ENCODE assay signal across 26 cellular contexts in genomic region chr7:22093003-22093402, GRCh38.
DNase-seq lines count a peak whose midpoint lies in the region; ATAC-seq, FAIRE-seq and TF ChIP-seq lines count a peak whose summit lies in the region.
"Had no signal": no experiment of that assay in that cellular context is flagged by ENCODE, and none has a peak within 500 bp of the region (broad histone marks: within the 10 kb centered on the region; RNA-seq: fewer than 3 reads in every experiment).

No MANE protein-coding gene starts in this region.

- WGBS in SK-N-SH (ENCODE audit: low lambda C conversion rate): 5% methylated on average over 2 of the region's 2 CpGs
- WGBS in psoas muscle, 3 donors: 18 to 22% (median 21%) methylated on average over 2 of the region's 2 CpGs

- no peak for FAIRE-seq in endothelial cell of umbilical vein (lab: Jason Lieb, UNC)
- FAIRE-seq in D721Med (lab: Jason Lieb, UNC): no peak
- FAIRE-seq: GM18507, GM19239, H1, small intestine had no signal

- peak overlapping the region; percentile 36; the same call in 1 of the 2 replicates for H3K4me2 ChIP-seq in SK-N-SH
- H3K4me2 ChIP-seq in endothelial cell of umbilical vein (ENCODE audit: insufficient read depth, low read length): no peak overlapping the region

- H2AFZ ChIP-seq in SK-N-SH (ENCODE audit: low read depth): no peak overlapping the region
- no peak overlapping the region for H2AFZ ChIP-seq in endothelial cell of umbilical vein (ENCODE audit: low read depth, low read length)

- DNase-seq in EH (ENCODE audit: low read depth): peak; percentile 59
- no peak for DNase-seq in SK-N-SH
- DNase-seq in endothelial cell of umbilical vein (ENCODE audit: low read depth, low spot score): peak; percentile 20
- DNase-seq in RKO (ENCODE audit: low spot score): no peak
- no peak for DNase-seq in D721Med (ENCODE audit: insufficient read length, low spot score)
- DNase-seq in psoas muscle: no peak
- DNase-seq: activated CD4-positive, alpha-beta memory T cell treated with anti-CD3 and anti-CD28 coated beads, Interleukin-2, amount 10 ng/mL, durations not matched to agents 7 days and 5 days; activated CD8-positive, alpha-beta memory T cell treated with anti-CD3 and anti-CD28 coated beads, Interleukin-2, amount 50 U/mL, for 4 hours; activated naive CD4-positive, alpha-beta T cell treated with Interleukin-2 at 50 U/mL for 16 hours; Calu3; effector CD8-positive, alpha-beta T cell; foreskin keratinocyte; HFFc6; IMR-90; NCI-H446 treated with DMSO at 0.1 percent for 48 hours; nephron progenitor cell; small intestine; stimulated activated naive B cell treated with anti-CD40 and anti-IgM and Interleukin-4, amounts not matched to agents 10 μg/mL and 1 μg/mL and 100 μg/mL, for 72 hours; substantia nigra; trophoblast cell had no signal

- peaks cover 37% of the 10 kb centered on the region for H3K4me1 Mint-ChIP-seq in nephron
- H3K4me1 Mint-ChIP-seq: CD14-positive monocyte; stimulated activated naive B cell treated with anti-CD40 and anti-IgM and Interleukin-4, amounts not matched to agents 10 μg/mL and 1 μg/mL and 100 μg/mL, for 72 hours had no signal

- no peaks in the 10 kb centered on the region for H3K4me1 ChIP-seq in SK-N-SH (ENCODE audit: control insufficient read depth in 1 of 2, insufficient read depth in 2 of 2, low read depth in 1 of 2, low read length in 1 of 2)
- peaks cover 9% of the 10 kb centered on the region for H3K4me1 ChIP-seq in endothelial cell of umbilical vein (ENCODE audit: control insufficient read depth, extremely low read depth, insufficient read depth, low read length)
- peaks cover 4% of the 10 kb centered on the region for H3K4me1 ChIP-seq in psoas muscle
- H3K4me1 ChIP-seq: foreskin keratinocyte had no signal

- TF ChIP-seq CTCF in SK-N-SH (IDR thresholded peaks at IDR 0.05): no peak
- no peak for TF ChIP-seq CTCF in endothelial cell of umbilical vein (IDR thresholded peaks at IDR 0.05; ENCODE audit: extremely low read depth in 1 of 2, insufficient read depth in 1 of 2, low read depth in 1 of 2, low read length in 2 of 2)
- TF ChIP-seq CTCF in nephron (IDR thresholded peaks at IDR 0.05; ENCODE audit: unreplicated experiment in 3 of 3): no peak
- no peak for TF ChIP-seq CTCF in D721Med (IDR thresholded peaks at IDR 0.05; ENCODE audit: insufficient read depth, missing control alignments)
- no peak for TF ChIP-seq CTCF in psoas muscle (IDR thresholded peaks at IDR 0.05)

- no peak for TF ChIP-seq RAD21 in SK-N-SH (IDR thresholded peaks at IDR 0.05; ENCODE audit: low read length)

- CTCF ChIA-PET in SK-N-SH (lab: Yijun Ruan, JAX) (interaction anchor here (2.9 to 11.7 kb wide), 4 partner anchors 10 to 407 kb away, joined by 9 to 104 read pairs (median 68); partner anchors contain the start of gene STEAP1B), endothelial cell of umbilical vein (lab: Charles Lee) (interaction anchor here (1.3 to 2.4 kb wide), 3 partner anchors 10 to 839 kb away, joined by 4 to 10 read pairs (median 5); no protein-coding TSS in a partner anchor)

- no peaks in the 10 kb centered on the region for H3K36me3 Mint-ChIP-seq in nephron (ENCODE audit: low read depth)
- H3K36me3 Mint-ChIP-seq: brain; CD14-positive monocyte; stimulated activated naive B cell treated with anti-CD40 and anti-IgM and Interleukin-4, amounts not matched to agents 10 μg/mL and 1 μg/mL and 100 μg/mL, for 72 hours had no signal

- H3K9ac ChIP-seq in SK-N-SH (no peak overlapping the region), endothelial cell of umbilical vein (replicated peaks; ENCODE audit: extremely low read depth, insufficient read depth, low read length) (no peak overlapping the region)

- no peak for ATAC-seq in psoas muscle
- ATAC-seq: foreskin keratinocyte; stimulated activated naive B cell treated with anti-CD40 and anti-IgM and Interleukin-4, amounts not matched to agents 10 μg/mL and 1 μg/mL and 100 μg/mL, for 72 hours had no signal

- H3K27me3 ChIP-seq in SK-N-SH (ENCODE audit: insufficient read depth) (no peaks in the 10 kb centered on the region; the same call in 1 of the 2 replicates), endothelial cell of umbilical vein (ENCODE audit: control insufficient read depth in 2 of 2, insufficient read depth in 2 of 2, low read length in 2 of 2) (peaks cover 10 to 13% of the 10 kb centered on the region in 2 experiments), psoas muscle (ENCODE audit: insufficient read depth in 3 of 3, low read length in 2 of 3) (no peaks in the 10 kb centered on the region)

- H3K27me3 Mint-ChIP-seq in nephron (ENCODE audit: low read depth): peaks cover 20% of the 10 kb centered on the region

- H3K27ac ChIP-seq in SK-N-SH (ENCODE audit: low read depth in 2 of 2, low read length in 1 of 2): no peak overlapping the region
- H3K27ac ChIP-seq in endothelial cell of umbilical vein (ENCODE audit: insufficient read depth, low read depth, low read length): no peak overlapping the region
- no peak overlapping the region for H3K27ac ChIP-seq in psoas muscle
- H3K27ac ChIP-seq: foreskin keratinocyte had no signal

- H3K4me3 Mint-ChIP-seq in nephron: peak overlapping the region in 1 of 3 experiments; percentile 39
- H3K4me3 Mint-ChIP-seq: activated CD4-positive, alpha-beta memory T cell treated with anti-CD3 and anti-CD28 coated beads, Interleukin-2, amount 10 ng/mL, durations not matched to agents 7 days and 5 days; brain; CD14-positive monocyte; HFFc6; nephron progenitor cell; stimulated activated naive B cell treated with anti-CD40 and anti-IgM and Interleukin-4, amounts not matched to agents 10 μg/mL and 1 μg/mL and 100 μg/mL, for 72 hours had no signal

- no peaks in the 10 kb centered on the region for H3F3A ChIP-seq in SK-N-SH (replicated peaks; ENCODE audit: insufficient read depth)

- POLR2A ChIA-PET in SK-N-SH (lab: Yijun Ruan, JAX) (no interaction called here), endothelial cell of umbilical vein (lab: Charles Lee) (no interaction called here)

- H3K4me3 ChIP-seq in SK-N-SH (ENCODE audit: low read depth in 2 of 2, low read length in 1 of 2): no peak overlapping the region
- no peak overlapping the region for H3K4me3 ChIP-seq in endothelial cell of umbilical vein (replicated peaks in 1 of 3; ENCODE audit: insufficient read depth in 1 of 3, low read depth in 1 of 3, low read length in 3 of 3)
- no peak overlapping the region for H3K4me3 ChIP-seq in psoas muscle

- intact Hi-C loops in endothelial cell of umbilical vein (cut with micrococcal nuclease) (no loop called here), psoas muscle (cut with DNase I) (no loop called here)

- TF ChIP-seq POLR2A in endothelial cell of umbilical vein (IDR thresholded peaks at IDR 0.05; ENCODE audit: low read depth, low read length): no peak

- H3K79me2 ChIP-seq in SK-N-SH (ENCODE audit: insufficient read depth) (no peaks in the 10 kb centered on the region), endothelial cell of umbilical vein (ENCODE audit: control insufficient read depth, insufficient read depth, low read length) (no peaks in the 10 kb centered on the region)

- no peaks in the 10 kb centered on the region for H3K9me3 ChIP-seq in SK-N-SH
- H3K9me3 ChIP-seq in endothelial cell of umbilical vein (replicated peaks; ENCODE audit: control insufficient read depth, insufficient read depth, low read length): no peaks in the 10 kb centered on the region
- H3K9me3 ChIP-seq in psoas muscle: no peaks in the 10 kb centered on the region

- no peaks in the 10 kb centered on the region for H3K9me2 ChIP-seq in SK-N-SH

- dilution Hi-C loops in endothelial cell of umbilical vein (cut with MboI; ENCODE audit: extremely low pct_ligation_motif_present, low sequenced_read_pairs): no loop called here

- H3K36me3 ChIP-seq in SK-N-SH (replicated peaks in 1 of 2; ENCODE audit: control insufficient read depth in 1 of 2, insufficient read depth in 2 of 2, low read length in 1 of 2) (no peaks in the 10 kb centered on the region), endothelial cell of umbilical vein (ENCODE audit: control insufficient read depth in 2 of 2, extremely low read depth in 1 of 2, insufficient read depth in 2 of 2, low read length in 2 of 2) (no peaks in the 10 kb centered on the region), psoas muscle (ENCODE audit: insufficient read depth in 1 of 2, low read depth in 1 of 2) (no peaks in the 10 kb centered on the region)

- no peak for TF ChIP-seq EP300 in SK-N-SH (IDR thresholded peaks at IDR 0.05; ENCODE audit: borderline replicate concordance in 1 of 2, low read depth in 1 of 2, low read length in 1 of 2)

- no peaks in the 10 kb centered on the region for H4K20me1 ChIP-seq in SK-N-SH (ENCODE audit: insufficient read depth)
- H4K20me1 ChIP-seq in endothelial cell of umbilical vein (replicated peaks; ENCODE audit: control insufficient read depth, extremely low read depth, insufficient read depth, low read length): no peaks in the 10 kb centered on the region

- peak overlapping the region in 2 of 3 experiments; percentile 47 to 71 for H3K27ac Mint-ChIP-seq in nephron
- H3K27ac Mint-ChIP-seq: activated CD4-positive, alpha-beta memory T cell treated with anti-CD3 and anti-CD28 coated beads, Interleukin-2, amount 10 ng/mL, durations not matched to agents 7 days and 5 days; brain; CD14-positive monocyte; HFFc6; nephron progenitor cell; stimulated activated naive B cell treated with anti-CD40 and anti-IgM and Interleukin-4, amounts not matched to agents 10 μg/mL and 1 μg/mL and 100 μg/mL, for 72 hours had no signal

- no TSS peak for BruUV-seq in endothelial cell of umbilical vein (replicated peaks; lab: Mats Ljungman, UMichigan)

- H3K9me1 ChIP-seq in endothelial cell of umbilical vein (replicated peaks; ENCODE audit: control insufficient read depth, extremely low read depth, insufficient read depth, low read length): no peaks in the 10 kb centered on the region

- H3K9me3 Mint-ChIP-seq in nephron: no peaks in the 10 kb centered on the region
- H3K9me3 Mint-ChIP-seq: activated CD4-positive, alpha-beta memory T cell treated with anti-CD3 and anti-CD28 coated beads, Interleukin-2, amount 10 ng/mL, durations not matched to agents 7 days and 5 days; stimulated activated naive B cell treated with anti-CD40 and anti-IgM and Interleukin-4, amounts not matched to agents 10 μg/mL and 1 μg/mL and 100 μg/mL, for 72 hours had no signal

TF ChIP-seq in SK-N-SH, 30 proteins besides CTCF, POLR2A, EP300 and RAD21:
- no peak for TF ChIP-seq NRF1 (IDR thresholded peaks at IDR 0.05; ENCODE audit: low read depth, low read length)
- 0 out of 2 replicates have a peak, but pooled peaks have one; percentile 23 for TF ChIP-seq TEAD4 (IDR thresholded peaks at IDR 0.05; ENCODE audit: borderline replicate concordance, insufficient read depth)
- TF ChIP-seq NFIC (IDR thresholded peaks at IDR 0.05; ENCODE audit: borderline replicate concordance): peak; percentile 56; the same call in 1 of the 2 replicates

TF ChIP-seq in endothelial cell of umbilical vein, 7 proteins besides CTCF, POLR2A, EP300 and RAD21 (continues in another document):
- no peak for TF ChIP-seq MAX (IDR thresholded peaks at IDR 0.05; ENCODE audit: insufficient read depth, insufficient read length)
- TF ChIP-seq EZH2 (IDR thresholded peaks at IDR 0.05; ENCODE audit: borderline replicate concordance, low read depth, low read length, severe bottlenecking): no peak
- TF ChIP-seq GATA2 (IDR thresholded peaks at IDR 0.05; ENCODE audit: insufficient read depth, insufficient read length, low read depth, low read length): no peak

Comparison
In these comparisons a context has a peak if more than half of its experiments do, and no peak if none do; other contexts are left out.
1. DNase-seq: peak in EH (single experiment) and endothelial cell of umbilical vein (single experiment); none in SK-N-SH (single experiment), RKO (single experiment), D721Med (single experiment) and psoas muscle (0 of 2).